11 cellular contexts compared by ENCODE assay signal in the genomic region with DNA sequence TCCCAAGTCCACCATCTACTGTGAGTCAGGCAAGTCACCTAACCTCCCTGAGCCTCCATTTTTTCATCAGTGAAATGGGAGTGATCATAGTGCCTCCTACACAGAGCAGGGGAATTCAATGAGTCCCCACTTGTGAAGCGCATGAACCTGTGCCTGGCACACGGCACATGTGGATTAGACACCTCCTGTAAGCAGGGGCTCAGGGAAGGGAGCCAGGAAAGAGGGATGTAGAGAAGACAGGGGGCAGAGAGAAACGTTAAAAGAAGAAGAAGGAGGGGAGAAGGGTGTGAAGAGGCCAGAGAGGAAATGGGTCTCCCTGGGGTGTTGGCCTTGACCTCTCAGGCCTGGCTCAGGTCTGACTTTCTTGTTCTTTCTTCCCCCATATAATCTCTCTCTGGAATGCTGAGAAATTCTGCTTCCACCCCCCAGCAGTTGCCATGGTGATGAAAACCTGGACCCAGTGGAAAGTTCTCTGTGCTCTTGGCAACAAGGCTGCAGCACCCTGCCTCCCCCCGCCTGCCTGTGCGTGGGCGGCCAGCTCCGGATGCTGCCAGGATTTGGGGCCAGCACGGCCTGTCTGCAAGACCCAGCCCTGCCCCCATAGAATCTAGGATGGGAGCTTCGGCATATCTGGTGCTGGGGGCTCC.
DNase-seq lines count a peak whose midpoint lies in the region; ATAC-seq, FAIRE-seq and TF ChIP-seq lines count a peak whose summit lies in the region.
"Had no signal": no experiment of that assay in that cellular context is flagged by ENCODE, and none has a peak within 500 bp of the region (broad histone marks: within the 10 kb centered on the region; RNA-seq: fewer than 3 reads in every experiment).

No MANE protein-coding gene starts in this region.

- DNase-seq in COR-L47 (lab: John Stamatoyannopoulos, UW): peak; percentile 55
- peak; percentile 72 to 85 for DNase-seq in heart right ventricle
- DNase-seq in pancreas: peak in 3 of 6 donors; percentile 35 to 52 (median 47)
- DNase-seq in activated naive CD4-positive, alpha-beta T cell treated with anti-CD3 and anti-CD28 coated beads, Interleukin-2, amount 10 ng/mL, durations not matched to agents 7 days and 5 days: no peak
- DNase-seq in activated naive CD4-positive, alpha-beta T cell (lab: John Stamatoyannopoulos, UW): no peak
- DNase-seq in glutamatergic neuron: no peak
- DNase-seq: DMS153 had no signal

- H3K4me1 ChIP-seq in heart right ventricle: peaks cover 12 to 45% (median 24%) of the 10 kb centered on the region in 9 donors
- no peaks in the 10 kb centered on the region for H3K4me1 ChIP-seq in pancreas

- no peaks in the 10 kb centered on the region for H3K9me3 ChIP-seq in heart right ventricle
- H3K9me3 ChIP-seq in pancreas: no peaks in the 10 kb centered on the region

- peaks cover 2% of the 10 kb centered on the region for H3K9me3 Mint-ChIP-seq in activated naive CD4-positive, alpha-beta T cell treated with anti-CD3 and anti-CD28 coated beads, Interleukin-2, amount 10 ng/mL, durations not matched to agents 7 days and 5 days
- H3K9me3 Mint-ChIP-seq in glutamatergic neuron (ENCODE audit: unreplicated experiment): peaks cover 17% of the 10 kb centered on the region
- H3K9me3 Mint-ChIP-seq: mesothelial cell of epicardium had no signal

- TF ChIP-seq CTCF in heart right ventricle (IDR thresholded peaks at IDR 0.05) (no peak), pancreas (IDR thresholded peaks at IDR 0.05) (no peak), glutamatergic neuron (IDR thresholded peaks at IDR 0.05; ENCODE audit: partially characterized antibody, unreplicated experiment) (no peak)

- H3K27ac ChIP-seq in heart right ventricle: peak overlapping the region in 3 of 10 donors; percentile 12 to 60 (median 57)
- no peak overlapping the region for H3K27ac ChIP-seq in pancreas

- intact Hi-C loops in heart right ventricle (cut with DNase I): no loop called here
- intact Hi-C loops in pancreas (cut with DNase I): no loop called here

- H3K36me3 ChIP-seq in heart right ventricle (no peaks in the 10 kb centered on the region), pancreas (no peaks in the 10 kb centered on the region)

- H3K27ac Mint-ChIP-seq in activated naive CD4-positive, alpha-beta T cell treated with anti-CD3 and anti-CD28 coated beads, Interleukin-2, amount 10 ng/mL, durations not matched to agents 7 days and 5 days: no peak overlapping the region
- no peak overlapping the region for H3K27ac Mint-ChIP-seq in glutamatergic neuron (ENCODE audit: unreplicated experiment)
- H3K27ac Mint-ChIP-seq: mesothelial cell of epicardium had no signal

- no peaks in the 10 kb centered on the region for H3K4me1 Mint-ChIP-seq in activated naive CD4-positive, alpha-beta T cell treated with anti-CD3 and anti-CD28 coated beads, Interleukin-2, amount 10 ng/mL, durations not matched to agents 7 days and 5 days
- H3K4me1 Mint-ChIP-seq in glutamatergic neuron (ENCODE audit: low read depth, unreplicated experiment): peaks cover 27% of the 10 kb centered on the region

- CTCF ChIA-PET in activated naive CD4-positive, alpha-beta T cell treated with anti-CD3 and anti-CD28 coated beads, Interleukin-2, amount 10 ng/mL, durations not matched to agents 7 days and 5 days (lab: Charles Lee): no interaction called here

- WGBS in heart right ventricle, 2 donors: 25 to 35% methylated on average over 9 of the region's 9 CpGs
- 54 to 58% methylated on average over 9 of the region's 9 CpGs for WGBS in pancreas, 2 donors

- ATAC-seq in SK-N-SH treated with all-trans-retinoic acid at 6 μM for 48 hours (peak; percentile 50), heart right ventricle (peak; percentile 77 to 90 (median 86)), pancreas (peak in 3 of 4 donors; percentile 57 to 72 (median 68)), GM18909 (IDR thresholded peaks at IDR 0.05; ENCODE audit: poor library complexity, unreplicated experiment) (no peak)

- H3K27me3 Mint-ChIP-seq in activated naive CD4-positive, alpha-beta T cell treated with anti-CD3 and anti-CD28 coated beads, Interleukin-2, amount 10 ng/mL, durations not matched to agents 7 days and 5 days: no peaks in the 10 kb centered on the region
- peaks cover 22% of the 10 kb centered on the region for H3K27me3 Mint-ChIP-seq in glutamatergic neuron (ENCODE audit: unreplicated experiment)

- no peaks in the 10 kb centered on the region for H3K36me3 Mint-ChIP-seq in activated naive CD4-positive, alpha-beta T cell treated with anti-CD3 and anti-CD28 coated beads, Interleukin-2, amount 10 ng/mL, durations not matched to agents 7 days and 5 days
- H3K36me3 Mint-ChIP-seq in glutamatergic neuron (ENCODE audit: unreplicated experiment): no peaks in the 10 kb centered on the region
- H3K36me3 Mint-ChIP-seq: mesothelial cell of epicardium had no signal

- no peak overlapping the region for H3K4me3 Mint-ChIP-seq in activated naive CD4-positive, alpha-beta T cell treated with anti-CD3 and anti-CD28 coated beads, Interleukin-2, amount 10 ng/mL, durations not matched to agents 7 days and 5 days
- H3K4me3 Mint-ChIP-seq in glutamatergic neuron (ENCODE audit: unreplicated experiment): no peak overlapping the region
- H3K4me3 Mint-ChIP-seq: mesothelial cell of epicardium had no signal

- H3K4me3 ChIP-seq in heart right ventricle (no peak overlapping the region), pancreas (no peak overlapping the region)

- H3K27me3 ChIP-seq in heart right ventricle: no peaks in the 10 kb centered on the region
- H3K27me3 ChIP-seq in pancreas: no peaks in the 10 kb centered on the region

- FAIRE-seq in pancreas (lab: Jason Lieb, UNC): no peak
- FAIRE-seq: colon had no signal

TF ChIP-seq in SK-N-SH treated with all-trans-retinoic acid at 6 μM for 48 hours, 23 proteins besides CTCF, POLR2A, EP300 and RAD21:
- TF ChIP-seq, protein P1, sequence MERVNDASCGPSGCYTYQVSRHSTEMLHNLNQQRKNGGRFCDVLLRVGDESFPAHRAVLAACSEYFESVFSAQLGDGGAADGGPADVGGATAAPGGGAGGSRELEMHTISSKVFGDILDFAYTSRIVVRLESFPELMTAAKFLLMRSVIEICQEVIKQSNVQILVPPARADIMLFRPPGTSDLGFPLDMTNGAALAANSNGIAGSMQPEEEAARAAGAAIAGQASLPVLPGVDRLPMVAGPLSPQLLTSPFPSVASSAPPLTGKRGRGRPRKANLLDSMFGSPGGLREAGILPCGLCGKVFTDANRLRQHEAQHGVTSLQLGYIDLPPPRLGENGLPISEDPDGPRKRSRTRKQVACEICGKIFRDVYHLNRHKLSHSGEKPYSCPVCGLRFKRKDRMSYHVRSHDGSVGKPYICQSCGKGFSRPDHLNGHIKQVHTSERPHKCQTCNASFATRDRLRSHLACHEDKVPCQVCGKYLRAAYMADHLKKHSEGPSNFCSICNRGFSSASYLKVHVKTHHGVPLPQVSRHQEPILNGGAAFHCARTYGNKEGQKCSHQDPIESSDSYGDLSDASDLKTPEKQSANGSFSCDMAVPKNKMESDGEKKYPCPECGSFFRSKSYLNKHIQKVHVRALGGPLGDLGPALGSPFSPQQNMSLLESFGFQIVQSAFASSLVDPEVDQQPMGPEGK (CRISPR knock-in tag; IDR thresholded peaks at IDR 0.05; ENCODE audit: borderline replicate concordance): no peak
- TF ChIP-seq ZNF565 (CRISPR knock-in tag; conservative IDR thresholded peaks at IDR 0.05; ENCODE audit: low read depth): no peak
- no peak for TF ChIP-seq CSDC2 (CRISPR knock-in tag; IDR thresholded peaks at IDR 0.05)
- TF ChIP-seq BACH2 (CRISPR knock-in tag; IDR thresholded peaks at IDR 0.05; ENCODE audit: borderline replicate concordance): no peak
- TF ChIP-seq SNAI2 (CRISPR knock-in tag; IDR thresholded peaks at IDR 0.05): no peak

Comparison
In these comparisons a context has a peak if more than half of its experiments do, and no peak if none do; other contexts are left out.
1. DNase-seq: peak in COR-L47 (single experiment) and heart right ventricle (2 of 2); none in activated naive CD4-positive, alpha-beta T cell treated with anti-CD3 and anti-CD28 coated beads, Interleukin-2, amount 10 ng/mL, durations not matched to agents 7 days and 5 days (single experiment), activated naive CD4-positive, alpha-beta T cell (0 of 4) and glutamatergic neuron (single experiment).